Comparison of ENCODE assay signal across 25 cellular contexts in the genomic region with DNA sequence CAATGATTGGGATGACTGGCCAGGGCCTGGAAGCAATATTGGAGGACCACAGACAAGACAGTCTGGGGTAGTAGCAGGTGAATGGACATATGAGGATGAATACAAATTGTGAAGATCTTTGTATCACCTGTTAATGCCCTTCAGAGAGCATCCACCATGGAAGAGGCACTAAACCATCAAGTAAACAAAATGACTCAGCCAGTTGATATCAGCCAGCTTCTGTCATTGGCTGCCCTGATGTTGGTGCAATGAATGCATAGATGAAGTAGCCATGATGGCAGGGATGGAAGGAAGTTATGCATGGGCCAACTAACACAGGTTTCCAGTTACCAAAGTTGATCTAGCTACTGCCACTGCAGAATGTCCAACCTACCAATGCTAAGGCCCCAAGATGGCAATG.
"Had no signal": no experiment of that assay in that cellular context is flagged by ENCODE, and none has a peak within 500 bp of the region (broad histone marks: within the 10 kb centered on the region; RNA-seq: fewer than 3 reads in every experiment).

No MANE protein-coding gene starts in this region.

- H3K27ac Mint-ChIP-seq: mesothelial cell of epicardium, naive B cell had no signal

- H3K9me3 ChIP-seq: esophagus squamous epithelium, gastrocnemius medialis, heart right ventricle, left lung, lower lobe of right lung, mucosa of descending colon had no signal

- DNase-seq: dermis blood vessel endothelial cell; dorsolateral prefrontal cortex; effector CD4-positive, alpha-beta T cell; effector memory CD4-positive, alpha-beta T cell; esophagus squamous epithelium; foreskin fibroblast; foreskin melanocyte; gastrocnemius medialis; glutamatergic neuron; head of caudate nucleus; heart right ventricle; hippocampal formation; left cardiac atrium; left lung; left ventricle myocardium superior; lower lobe of right lung; mesenchymal stem cell; mucosa of descending colon; naive B cell had no signal

- FAIRE-seq: endothelial cell of umbilical vein, islet of Langerhans, keratinocyte had no signal

- H3K4me3 Mint-ChIP-seq: mesothelial cell of epicardium, naive B cell had no signal

- H3K4me1 ChIP-seq: esophagus squamous epithelium, gastrocnemius medialis, heart right ventricle, left lung, lower lobe of right lung had no signal

- H3K27ac ChIP-seq: coronary artery, dorsolateral prefrontal cortex, esophagus squamous epithelium, gastrocnemius medialis, heart right ventricle, left lung, lower lobe of right lung had no signal

- H3K36me3 ChIP-seq: esophagus squamous epithelium, gastrocnemius medialis, heart right ventricle, left lung, lower lobe of right lung had no signal

- H3K4me3 ChIP-seq: coronary artery, dorsolateral prefrontal cortex, esophagus squamous epithelium, gastrocnemius medialis, heart right ventricle, left lung, lower lobe of right lung, mucosa of descending colon had no signal

- H3K36me3 Mint-ChIP-seq: mesothelial cell of epicardium, naive B cell had no signal

- H3K9me3 Mint-ChIP-seq: mesothelial cell of epicardium, naive B cell had no signal

- H3K27me3 ChIP-seq: dorsolateral prefrontal cortex, gastrocnemius medialis, left lung had no signal

- H3K4me1 Mint-ChIP-seq: mesothelial cell of epicardium, naive B cell had no signal

- ATAC-seq: esophagus mucosa, gastrocnemius medialis, heart right ventricle, left cardiac atrium, left lung, left ventricle myocardium superior, lower lobe of right lung, mucosa of descending colon had no signal
